ENCODE assay signal across 24 cellular contexts in genomic region chr12:42652048-42652447, GRCh38.
A peak's percentile ranks its signal among the peaks of the same experiment; 100 is the strongest.
DNase-seq lines count a peak whose midpoint lies in the region; FAIRE-seq and TF ChIP-seq lines count a peak whose summit lies in the region.
"Had no signal": no experiment of that assay in that cellular context is flagged by ENCODE, and none has a peak within 500 bp of the region (broad histone marks: within the 10 kb centered on the region; RNA-seq: fewer than 3 reads in every experiment).

No MANE protein-coding gene starts in this region.

- no peaks in the 10 kb centered on the region for H3K36me3 ChIP-seq in OCI-LY3 (replicated peaks; ENCODE audit: low read depth, low read length)
- no peaks in the 10 kb centered on the region for H3K36me3 ChIP-seq in bronchial epithelial cell (ENCODE audit: control insufficient read depth, insufficient read depth, low read length)
- H3K36me3 ChIP-seq in neuronal stem cell (replicated peaks in 1 of 2; ENCODE audit: control insufficient read depth in 2 of 2, insufficient read depth in 2 of 2, low read length in 2 of 2) = no peaks in the 10 kb centered on the region
- H3K36me3 ChIP-seq: heart right ventricle had no signal

- H3K79me1 ChIP-seq in neuronal stem cell (ENCODE audit: low read depth, low read length) = no peaks in the 10 kb centered on the region

- no peak overlapping the region for H2AFZ ChIP-seq in OCI-LY3 (ENCODE audit: low read depth, low read length)
- H2AFZ ChIP-seq in neuronal stem cell (ENCODE audit: low read length) = no peak overlapping the region

- no peaks in the 10 kb centered on the region for H3K79me2 ChIP-seq in OCI-LY3 (ENCODE audit: low read length)

- no peak overlapping the region for H3K23ac ChIP-seq in neuronal stem cell (ENCODE audit: low read depth, low read length, poor library complexity)

- H3K4me3 ChIP-seq in OCI-LY3 (ENCODE audit: low read length) = no peak overlapping the region
- no peak overlapping the region for H3K4me3 ChIP-seq in bronchial epithelial cell (ENCODE audit: low read depth, low read length)
- H3K4me3 ChIP-seq in neuronal stem cell (ENCODE audit: low read length in 2 of 2) = no peak overlapping the region
- H3K4me3 ChIP-seq: heart right ventricle, K562 had no signal

- no peak overlapping the region for H2BK5ac ChIP-seq in neuronal stem cell (ENCODE audit: low read length)

- H3K18ac ChIP-seq in neuronal stem cell (ENCODE audit: low read length) = no peak overlapping the region

- no peak overlapping the region for H2BK15ac ChIP-seq in neuronal stem cell (ENCODE audit: low read length)

- H3K14ac ChIP-seq in neuronal stem cell (ENCODE audit: low read length) = peak overlapping the region; percentile 31

- DNase-seq in NCI-H748 (lab: John Stamatoyannopoulos, UW; ENCODE audit: unreplicated experiment) = peak; percentile 10
- DNase-seq in NCI-H748 treated with DMSO at 0.1 percent for 48 hours (lab: John Stamatoyannopoulos, UW) = no peak
- peak; percentile 37 for DNase-seq in bronchial epithelial cell (ENCODE audit: low read depth)
- DNase-seq in neuronal stem cell (ENCODE audit: low spot score) = no peak
- no peak for DNase-seq in NCI-H1105 treated with DMSO at 0.1 percent for 48 hours (lab: John Stamatoyannopoulos, UW)
- no peak for DNase-seq in stimulated activated CD8-positive, alpha-beta memory T cell treated with anti-CD3 and anti-CD28 coated beads, Interleukin-4, amount 100 ng/mL, for 48 hours
- no peak for DNase-seq in EL
- DNase-seq: activated CD8-positive, alpha-beta memory T cell treated with anti-CD3 and anti-CD28 coated beads for 24 hours; activated naive CD4-positive, alpha-beta T cell treated with Interleukin-2 at 50 U/mL for 16 hours; activated T-cell treated with anti-CD3 and anti-CD28 coated beads, Interleukin-2, amount 50 U/mL, for 4 hours; amygdala; central memory CD4-positive, alpha-beta T cell; dermis blood vessel endothelial cell; DMS79 treated with DMSO at 0.1 percent for 48 hours; GOT3; heart right ventricle; immature natural killer cell; left ventricle myocardium superior; NCI-H2029; NCI-H446; T1000 had no signal

- no peaks in the 10 kb centered on the region for H4K20me1 ChIP-seq in OCI-LY3 (ENCODE audit: insufficient read depth, low read length)

- H2BK12ac ChIP-seq in neuronal stem cell (ENCODE audit: low read length) = no peak overlapping the region

- no peak overlapping the region for H2BK120ac ChIP-seq in neuronal stem cell (ENCODE audit: low read depth, low read length)

- H3K4me2 ChIP-seq in OCI-LY3 (ENCODE audit: low read length) = no peak overlapping the region
- H3K4me2 ChIP-seq in neuronal stem cell (ENCODE audit: insufficient read depth, low read length, poor library complexity, severe bottlenecking) = no peak overlapping the region

- H3K27me3 ChIP-seq in OCI-LY3 (ENCODE audit: low read depth, low read length) (no peaks in the 10 kb centered on the region), bronchial epithelial cell (ENCODE audit: control insufficient read depth, insufficient read depth, low read length) (no peaks in the 10 kb centered on the region), neuronal stem cell (ENCODE audit: control insufficient read depth in 3 of 3, insufficient read depth in 3 of 3, low read depth in 1 of 3, low read length in 3 of 3) (no peaks in the 10 kb centered on the region)
- H3K27me3 ChIP-seq: heart right ventricle had no signal

- no CpG with 5 or more reads among the region's 5 CpGs for WGBS in neuronal stem cell (ENCODE audit: extremely low coverage in 2 of 2, insufficient read length in 2 of 2, insufficient replicate concordance in 1 of 2), 2 donors

- H4K91ac ChIP-seq in neuronal stem cell (ENCODE audit: low read depth, low read length, poor library complexity) = no peak overlapping the region

- TF ChIP-seq CTCF in OCI-LY3 (IDR thresholded peaks at IDR 0.05; ENCODE audit: low read depth, low read length) = 0 out of 2 replicates have a peak, but pooled peaks have one; percentile 6
- TF ChIP-seq CTCF in bronchial epithelial cell (IDR thresholded peaks at IDR 0.05; ENCODE audit: insufficient read depth, low read length, severe bottlenecking) = no peak

- no peak overlapping the region for H3K27ac ChIP-seq in OCI-LY3 (ENCODE audit: low read length)
- no peak overlapping the region for H3K27ac ChIP-seq in neuronal stem cell (replicated peaks; ENCODE audit: low read length)
- H3K27ac ChIP-seq: heart right ventricle had no signal

- H2AK5ac ChIP-seq in neuronal stem cell (ENCODE audit: low read depth, low read length) = no peak overlapping the region

- no peak overlapping the region for H4K8ac ChIP-seq in neuronal stem cell (ENCODE audit: low read depth, low read length)

- H3K9ac ChIP-seq in OCI-LY3 (ENCODE audit: low read length) = no peak overlapping the region
- no peak overlapping the region for H3K9ac ChIP-seq in neuronal stem cell (ENCODE audit: low read depth, low read length, poor library complexity)

- no peak overlapping the region for H3K4ac ChIP-seq in neuronal stem cell (ENCODE audit: low read length)

- H3K9me3 ChIP-seq in OCI-LY3 (ENCODE audit: insufficient read depth, low read length) (no peaks in the 10 kb centered on the region), neuronal stem cell (replicated peaks in 1 of 2; ENCODE audit: control insufficient read depth in 2 of 2, insufficient read depth in 1 of 2, low read depth in 1 of 2, low read length in 2 of 2) (no peaks in the 10 kb centered on the region)

- no peaks in the 10 kb centered on the region for H3K4me1 ChIP-seq in OCI-LY3 (ENCODE audit: low read length)
- peaks cover 0 to 3% of the 10 kb centered on the region in 2 donors for H3K4me1 ChIP-seq in neuronal stem cell (ENCODE audit: control insufficient read depth in 2 of 2, insufficient read depth in 1 of 2, low read depth in 1 of 2, low read length in 2 of 2)
- H3K4me1 ChIP-seq: heart right ventricle had no signal

- FAIRE-seq in bronchial epithelial cell (lab: Jason Lieb, UNC) = no peak
- FAIRE-seq: A204.1, K562 had no signal

Comparison
In these comparisons a context has a peak if more than half of its experiments do, and no peak if none do; other contexts are left out.
1. DNase-seq: peak in NCI-H748 (single experiment) and bronchial epithelial cell (single experiment); none in NCI-H748 treated with DMSO at 0.1 percent for 48 hours (single experiment), neuronal stem cell (single experiment), NCI-H1105 treated with DMSO at 0.1 percent for 48 hours (single experiment), stimulated activated CD8-positive, alpha-beta memory T cell treated with anti-CD3 and anti-CD28 coated beads, Interleukin-4, amount 100 ng/mL, for 48 hours (single experiment) and EL (single experiment).